Comparison of ENCODE assay signal across 27 cellular contexts in the genomic region with DNA sequence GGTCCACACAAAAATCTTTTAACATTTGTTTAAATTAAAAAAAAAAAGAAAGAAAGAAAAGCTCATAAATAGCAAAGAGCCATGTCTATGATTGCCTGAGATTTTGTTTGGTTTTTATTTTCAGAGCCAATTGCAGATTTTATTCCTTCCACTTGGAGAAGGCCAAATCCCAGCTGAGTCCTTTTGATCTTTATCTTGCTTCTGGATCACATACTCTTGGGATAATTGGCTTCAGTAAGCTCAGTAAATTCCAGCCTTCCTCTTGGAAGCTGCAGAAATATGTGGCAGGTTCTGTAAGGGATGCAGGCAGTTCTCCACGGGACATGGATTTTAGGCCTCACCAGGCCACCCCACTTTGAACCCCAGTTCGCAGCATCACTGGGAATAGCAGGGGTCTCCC.
"Had no signal": no experiment of that assay in that cellular context is flagged by ENCODE, and none has a peak within 500 bp of the region (broad histone marks: within the 10 kb centered on the region; RNA-seq: fewer than 3 reads in every experiment).

No MANE protein-coding gene starts in this region.

- DNase-seq: activated CD4-positive, alpha-beta memory T cell treated with anti-CD3 and anti-CD28 coated beads, Interleukin-2, amount 10 ng/mL, durations not matched to agents 7 days and 5 days; activated CD4-positive, alpha-beta T cell treated with anti-CD3 and anti-CD28 coated beads for 36 hours; activated CD4-positive, alpha-beta T cell treated with anti-CD3 and anti-CD28 coated beads, Interleukin-2, amount 50 U/mL, for 1 hour; activated gamma-delta T cell; activated naive CD4-positive, alpha-beta T cell treated with anti-CD3 and anti-CD28 coated beads for 36 hours; activated T-cell treated with anti-CD3 and anti-CD28 coated beads for 4 hours; activated T-cell treated with anti-CD3 and anti-CD28 coated beads, Interleukin-2, amount 50 U/mL, for 48 hours; amygdala; brain microvascular endothelial cell; IMR-90; Kasumi-1; KBM-7; NCI-H1092; NCI-H1417; NCI-H1930; NCI-H2171; NCI-H2227 treated with DMSO at 0.1 percent for 48 hours; NCI-H446 treated with DMSO at 0.1 percent for 48 hours; NCI-H526; NCI-H774; NK-92 treated with Interleukin-12 subunit alpha and Interleukin-12 subunit beta, amount 100 ng/mL, for 24 hours; OCI-M1; RPMI8226; T-helper 17 cell; T-helper 9 cell; WERI-Rb-1 had no signal

- H3K36me3 ChIP-seq: brain microvascular endothelial cell, cardiac muscle cell, WERI-Rb-1 had no signal

- H3K27me3 ChIP-seq: brain microvascular endothelial cell, cardiac muscle cell had no signal

- H3K27ac ChIP-seq: brain microvascular endothelial cell, cardiac muscle cell, WERI-Rb-1 had no signal

- H3K4me3 ChIP-seq: cardiac muscle cell had no signal
